1 cellular context compared by ENCODE assay signal in genomic region chr2:109174626-109175349, GRCh38.
A peak's percentile ranks its signal among the peaks of the same experiment; 100 is the strongest.
TF ChIP-seq lines count a peak whose summit lies in the region.

No MANE protein-coding gene starts in this region.

TF ChIP-seq in HepG2, 621 proteins besides CTCF, POLR2A, EP300 and RAD21:
- TF ChIP-seq JUND (CRISPR knock-in tag; IDR thresholded peaks at IDR 0.05) (no peak), CEBPZ (IDR thresholded peaks at IDR 0.05; ENCODE audit: low read length) (no peak), ATF7 (IDR thresholded peaks at IDR 0.05) (peak; percentile 12; the same call in 1 of the 2 replicates), ATF7 (CRISPR knock-in tag; IDR thresholded peaks at IDR 0.05) (no peak), TBP (CRISPR knock-in tag; IDR thresholded peaks at IDR 0.05) (no peak), ZBTB38 (CRISPR knock-in tag; IDR thresholded peaks at IDR 0.05) (no peak), RARG (CRISPR knock-in tag; IDR thresholded peaks at IDR 0.05; ENCODE audit: low read depth) (no peak), CREB1 (IDR thresholded peaks at IDR 0.05) (peak; percentile 81), CREB1 (CRISPR knock-in tag; IDR thresholded peaks at IDR 0.05) (no peak)
TF ChIP-seq in HepG2: peak in this region for 2.
